ENCODE assay signal across 13 cellular contexts in genomic region chr15:48602358-48603122, GRCh38. TPM values are rescaled to one million over a fixed set of nuclear protein-coding genes. Genes with fewer than 3 reads are reported as not detected.
DNase-seq lines count a peak whose midpoint lies in the region; ATAC-seq, FAIRE-seq and TF ChIP-seq lines count a peak whose summit lies in the region.
"Had no signal": no experiment of that assay in that cellular context is flagged by ENCODE, and none has a peak within 500 bp of the region (broad histone marks: within the 10 kb centered on the region; RNA-seq: fewer than 3 reads in every experiment).

No MANE protein-coding gene starts in this region.

- no peaks in the 10 kb centered on the region for H3K4me1 Mint-ChIP-seq in naive thymus-derived CD4-positive, alpha-beta T cell
- H3K4me1 Mint-ChIP-seq in activated naive CD4-positive, alpha-beta T cell treated with anti-CD3 and anti-CD28 coated beads for 36 hours (ENCODE audit: low read depth), result no peaks in the 10 kb centered on the region

- peak; percentile 23 for DNase-seq in HTR-8/SVneo (ENCODE audit: insufficient read length, low spot score)
- DNase-seq in mammary epithelial cell, result no peak
- peak; percentile 20 for DNase-seq in iPS-NIHi7 (ENCODE audit: extremely low spot score)
- DNase-seq in spleen, result no peak
- no peak for DNase-seq in naive thymus-derived CD4-positive, alpha-beta T cell
- DNase-seq in SW480 (ENCODE audit: low spot score), result no peak
- DNase-seq in activated naive CD4-positive, alpha-beta T cell treated with anti-CD3 and anti-CD28 coated beads for 36 hours, result no peak
- DNase-seq: DMS79 had no signal

- BruUV-seq in mammary epithelial cell (replicated peaks; lab: Mats Ljungman, UMichigan), result no TSS peak

- no peak for TF ChIP-seq POLR2A in spleen (IDR thresholded peaks at IDR 0.05)

- H3K27ac ChIP-seq in mammary epithelial cell (ENCODE audit: insufficient read depth, low read depth, low read length), result no peak overlapping the region
- H3K27ac ChIP-seq in spleen, result peak overlapping the region in 7 of 8 donors; percentile 17 to 58 (median 40)
- H3K27ac ChIP-seq in naive thymus-derived CD4-positive, alpha-beta T cell (ENCODE audit: low read depth, low read length), result no peak overlapping the region
- H3K27ac ChIP-seq: KMS-11, VCaP had no signal

- CTCF ChIA-PET in mammary epithelial cell (lab: Charles Lee; ENCODE audit: low non-redundant PET), result no interaction called here
- CTCF ChIA-PET in naive thymus-derived CD4-positive, alpha-beta T cell (lab: Charles Lee), result no interaction called here
- CTCF ChIA-PET in activated naive CD4-positive, alpha-beta T cell treated with anti-CD3 and anti-CD28 coated beads for 36 hours (lab: Charles Lee), result no interaction called here

- H4K20me1 ChIP-seq in mammary epithelial cell (ENCODE audit: insufficient read depth, low read length), result no peaks in the 10 kb centered on the region

- in situ Hi-C loops in mammary epithelial cell (cut with MboI; ENCODE audit: low sequenced_read_pairs in 2 of 2), result no loop called here

- no peaks in the 10 kb centered on the region for H3K36me3 Mint-ChIP-seq in naive thymus-derived CD4-positive, alpha-beta T cell
- H3K36me3 Mint-ChIP-seq in activated naive CD4-positive, alpha-beta T cell treated with anti-CD3 and anti-CD28 coated beads for 36 hours (ENCODE audit: low read depth), result no peaks in the 10 kb centered on the region
- H3K36me3 Mint-ChIP-seq: activated naive CD4-positive, alpha-beta T cell treated with anti-CD3 and anti-CD28 coated beads, Interleukin-2, amount 50 U/mL, for 72 hours had no signal

- POLR2A ChIA-PET in naive thymus-derived CD4-positive, alpha-beta T cell (lab: Charles Lee), result no interaction called here

- no peaks in the 10 kb centered on the region for H3K79me2 ChIP-seq in mammary epithelial cell (ENCODE audit: insufficient read depth, low read length)

- H3K27ac Mint-ChIP-seq in naive thymus-derived CD4-positive, alpha-beta T cell, result no peak overlapping the region
- no peak overlapping the region for H3K27ac Mint-ChIP-seq in activated naive CD4-positive, alpha-beta T cell treated with anti-CD3 and anti-CD28 coated beads for 36 hours
- H3K27ac Mint-ChIP-seq: activated naive CD4-positive, alpha-beta T cell treated with anti-CD3 and anti-CD28 coated beads, Interleukin-2, amount 50 U/mL, for 72 hours had no signal

- peaks cover 0 to 2% (median 0%) of the 10 kb centered on the region in 11 donors for H3K9me3 Mint-ChIP-seq in naive thymus-derived CD4-positive, alpha-beta T cell
- no peaks in the 10 kb centered on the region for H3K9me3 Mint-ChIP-seq in activated naive CD4-positive, alpha-beta T cell treated with anti-CD3 and anti-CD28 coated beads for 36 hours
- H3K9me3 Mint-ChIP-seq: activated naive CD4-positive, alpha-beta T cell treated with anti-CD3 and anti-CD28 coated beads, Interleukin-2, amount 50 U/mL, for 72 hours had no signal

- H3K27me3 Mint-ChIP-seq in naive thymus-derived CD4-positive, alpha-beta T cell, result peaks cover 0 to 9% (median 4%) of the 10 kb centered on the region in 5 donors
- peaks cover 2% of the 10 kb centered on the region for H3K27me3 Mint-ChIP-seq in activated naive CD4-positive, alpha-beta T cell treated with anti-CD3 and anti-CD28 coated beads for 36 hours (ENCODE audit: low read depth)

- TF ChIP-seq CTCF in mammary epithelial cell (conservative IDR thresholded peaks at IDR 0.05 in 1 of 2, IDR thresholded peaks at IDR 0.05 in 1 of 2; ENCODE audit: extremely low read depth in 1 of 2, insufficient read depth in 1 of 2, low read depth in 1 of 2, low read length in 2 of 2) (no peak), spleen (IDR thresholded peaks at IDR 0.05 in 8 of 11, conservative IDR thresholded peaks at IDR 0.05 in 3 of 11) (no peak)

- H3K4me1 ChIP-seq in mammary epithelial cell (ENCODE audit: insufficient read depth, low read length), result peaks cover 5% of the 10 kb centered on the region
- peaks cover 0 to 23% (median 11%) of the 10 kb centered on the region in 6 donors for H3K4me1 ChIP-seq in spleen
- H3K4me1 ChIP-seq in naive thymus-derived CD4-positive, alpha-beta T cell (ENCODE audit: control insufficient read depth in 2 of 2, insufficient read depth in 2 of 2, low read length in 2 of 2), result no peaks in the 10 kb centered on the region

- peak overlapping the region; percentile 8 for H3K4me2 ChIP-seq in mammary epithelial cell (ENCODE audit: insufficient read depth, low read depth, low read length)
- H3K4me2 ChIP-seq: KMS-11 had no signal

- H3K36me3 ChIP-seq in mammary epithelial cell (ENCODE audit: insufficient read depth, low read length) (no peaks in the 10 kb centered on the region), spleen (peaks cover 0 to 11% (median 0%) of the 10 kb centered on the region in 6 donors)
- H3K36me3 ChIP-seq in naive thymus-derived CD4-positive, alpha-beta T cell (ENCODE audit: control insufficient read depth in 2 of 3, insufficient read depth in 3 of 3, low read length in 3 of 3), result no peaks in the 10 kb centered on the region

- H3K4me3 ChIP-seq in mammary epithelial cell (replicated peaks in 1 of 3; ENCODE audit: insufficient read depth in 1 of 3, low read depth in 2 of 3, low read length in 3 of 3), result no peak overlapping the region
- H3K4me3 ChIP-seq in spleen, result no peak overlapping the region
- H3K4me3 ChIP-seq in naive thymus-derived CD4-positive, alpha-beta T cell (ENCODE audit: low read length), result no peak overlapping the region

- no peak for ATAC-seq in naive thymus-derived CD4-positive, alpha-beta T cell
- ATAC-seq in GM18870 (IDR thresholded peaks at IDR 0.05; ENCODE audit: unreplicated experiment), result no peak
- ATAC-seq: activated naive CD4-positive, alpha-beta T cell treated with anti-CD3 and anti-CD28 coated beads, Interleukin-2, amount 50 U/mL, for 72 hours had no signal

- H3K9me3 ChIP-seq in mammary epithelial cell (replicated peaks; ENCODE audit: insufficient read depth, low read length) (no peaks in the 10 kb centered on the region), spleen (no peaks in the 10 kb centered on the region)
- H3K9me3 ChIP-seq in naive thymus-derived CD4-positive, alpha-beta T cell (ENCODE audit: control insufficient read depth in 2 of 3, low read length in 3 of 3), result no peaks in the 10 kb centered on the region

- H3K9ac ChIP-seq in mammary epithelial cell (ENCODE audit: insufficient read depth, low read length), result no peak overlapping the region
- H3K9ac ChIP-seq: KMS-11 had no signal

- intact Hi-C loops in mammary epithelial cell (cut with micrococcal nuclease) (no loop called here), spleen (cut with DNase I; ENCODE audit: low total_unique reads) (no loop called here)
- intact Hi-C loops in naive thymus-derived CD4-positive, alpha-beta T cell (cut with micrococcal nuclease), result no loop called here
- intact Hi-C loops in activated naive CD4-positive, alpha-beta T cell treated with anti-CD3 and anti-CD28 coated beads for 36 hours (cut with micrococcal nuclease), result no loop called here

- H3K27me3 ChIP-seq in mammary epithelial cell (ENCODE audit: insufficient read depth, low read length), result no peaks in the 10 kb centered on the region
- H3K27me3 ChIP-seq in spleen (replicated peaks in 1 of 7), result no peaks in the 10 kb centered on the region
- no peaks in the 10 kb centered on the region for H3K27me3 ChIP-seq in naive thymus-derived CD4-positive, alpha-beta T cell (ENCODE audit: control insufficient read depth in 2 of 2, insufficient read depth in 2 of 2, low read length in 2 of 2)

- dilution Hi-C loops in mammary epithelial cell (cut with HindIII; ENCODE audit: low sequenced_read_pairs), result no loop called here

- H2AFZ ChIP-seq in mammary epithelial cell (ENCODE audit: low read depth, low read length), result peak overlapping the region; percentile 36

- no peak for FAIRE-seq in HTR-8/SVneo (lab: Jason Lieb, UNC)
- FAIRE-seq: frontal cortex had no signal

- 77% methylated on average over 4 of the region's 4 CpGs for WGBS in mammary epithelial cell (ENCODE audit: low coverage, missing lambda C conversion rate)
- WGBS in spleen, 5 donors, result 62 to 78% (median 68%) methylated on average over 4 of the region's 4 CpGs

- H3K4me3 Mint-ChIP-seq in naive thymus-derived CD4-positive, alpha-beta T cell, result no peak overlapping the region
- no peak overlapping the region for H3K4me3 Mint-ChIP-seq in activated naive CD4-positive, alpha-beta T cell treated with anti-CD3 and anti-CD28 coated beads for 36 hours

RNA-seq across cellular contexts. Expression of gene FBN1, which starts 43.0 kb away (rescaled TPM):
- total RNA-seq in mammary epithelial cell, result 10 to 100 TPM; 14.0 to 26.7 TPM
- polyA plus RNA-seq in mammary epithelial cell, result 3.6 TPM
- polyA minus RNA-seq in mammary epithelial cell, result 5.9 TPM
- total RNA-seq in spleen, result 100 to 1,000 TPM in 2 of 7 donors, 10 to 100 TPM in 5; 27.2 to 139 (median 58.1) TPM
- 1 to 10 TPM; 3.2 to 6.7 (median 5.0) TPM for polyA plus RNA-seq in spleen
- 1 to 10 TPM in 1 of 5 experiments, under 1 TPM in 4; 0.27 to 1.3 (median 0.70) TPM for total RNA-seq in naive thymus-derived CD4-positive, alpha-beta T cell
- polyA plus RNA-seq in naive thymus-derived CD4-positive, alpha-beta T cell, result under 1 TPM in 1 of 2 donors, not detected in 1; 0.03 TPM
- total RNA-seq in activated naive CD4-positive, alpha-beta T cell treated with anti-CD3 and anti-CD28 coated beads for 36 hours, result under 1 TPM; 0.35 to 0.41 TPM

Comparison
In these comparisons a context has a peak if more than half of its experiments do, and no peak if none do; other contexts are left out.
1. DNase-seq: peak in HTR-8/SVneo (single experiment) and iPS-NIHi7 (single experiment); none in mammary epithelial cell (single experiment), spleen (single experiment), naive thymus-derived CD4-positive, alpha-beta T cell (0 of 9), SW480 (single experiment) and activated naive CD4-positive, alpha-beta T cell treated with anti-CD3 and anti-CD28 coated beads for 36 hours (single experiment).
2. H3K27ac ChIP-seq: peak in spleen (7 of 8); none in mammary epithelial cell (single experiment) and naive thymus-derived CD4-positive, alpha-beta T cell (single experiment).
3. RNA of gene FBN1, which starts 43.0 kb away (total RNA-seq): 27.2 to 139 TPM in spleen and 14.0 to 26.7 TPM in mammary epithelial cell; 0.27 to 1.3 TPM in naive thymus-derived CD4-positive, alpha-beta T cell and 0.35 to 0.41 TPM in activated naive CD4-positive, alpha-beta T cell treated with anti-CD3 and anti-CD28 coated beads for 36 hours; every median in the first group is over 4 times any median in the second.